In the genomic region with DNA sequence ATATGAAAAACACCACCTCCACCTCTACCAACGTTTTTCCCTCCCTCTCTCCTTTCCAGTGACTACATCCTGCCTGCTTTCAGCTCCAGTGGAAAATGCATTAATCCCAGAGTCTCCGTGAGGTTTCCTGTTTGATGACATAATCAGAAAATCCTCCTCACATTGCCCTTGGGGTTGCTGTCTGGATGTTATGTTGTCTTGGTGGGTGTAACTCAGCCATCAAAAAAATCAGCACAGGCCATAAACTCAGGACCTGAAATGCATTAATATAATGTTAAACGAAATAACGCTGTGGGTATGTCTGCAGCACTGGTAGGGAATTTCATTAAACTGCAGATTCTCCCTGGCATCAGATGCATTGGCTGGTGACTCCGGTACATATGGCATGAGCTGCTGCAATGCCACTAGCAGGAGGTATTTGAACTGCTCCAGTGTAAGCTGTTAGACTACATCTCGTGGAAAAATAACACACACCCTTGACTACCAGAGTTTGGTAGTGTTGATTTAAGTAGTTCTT, we compare ENCODE assay signal across 14 cellular contexts.
A peak's percentile ranks its signal among the peaks of the same experiment; 100 is the strongest.
DNase-seq lines count a peak whose midpoint lies in the region; ATAC-seq, FAIRE-seq and TF ChIP-seq lines count a peak whose summit lies in the region.
"Had no signal": no experiment of that assay in that cellular context is flagged by ENCODE, and none has a peak within 500 bp of the region (broad histone marks: within the 10 kb centered on the region; RNA-seq: fewer than 3 reads in every experiment).

No MANE protein-coding gene starts in this region.

- H3K27me3 ChIP-seq in heart left ventricle (no peaks in the 10 kb centered on the region), right atrium auricular region (no peaks in the 10 kb centered on the region), SJSA1 (replicated peaks) (no peaks in the 10 kb centered on the region), pancreas (no peaks in the 10 kb centered on the region)

- no peaks in the 10 kb centered on the region for H3K9me3 ChIP-seq in heart left ventricle
- no peaks in the 10 kb centered on the region for H3K9me3 ChIP-seq in right atrium auricular region
- no peaks in the 10 kb centered on the region for H3K9me3 ChIP-seq in SJSA1 (replicated peaks)
- no peaks in the 10 kb centered on the region for H3K9me3 ChIP-seq in pancreas

- no peak overlapping the region for H3K4me3 ChIP-seq in heart left ventricle
- H3K4me3 ChIP-seq in right atrium auricular region: no peak overlapping the region
- no peak overlapping the region for H3K4me3 ChIP-seq in SJSA1
- H3K4me3 ChIP-seq in pancreas: no peak overlapping the region

- no peak for TF ChIP-seq POLR2A in heart left ventricle (IDR thresholded peaks at IDR 0.05)

- H3K4me1 ChIP-seq in heart left ventricle: peaks cover 0 to 47% (median 25%) of the 10 kb centered on the region in 12 donors
- H3K4me1 ChIP-seq in right atrium auricular region: peaks cover 0 to 40% of the 10 kb centered on the region in 2 donors
- peaks cover 29% of the 10 kb centered on the region for H3K4me1 ChIP-seq in SJSA1 (replicated peaks)
- no peaks in the 10 kb centered on the region for H3K4me1 ChIP-seq in pancreas

- intact Hi-C loops in heart left ventricle (cut with DNase I): no loop called here
- intact Hi-C loops in pancreas (cut with DNase I): no loop called here

- H3K36me3 ChIP-seq in heart left ventricle (no peaks in the 10 kb centered on the region), right atrium auricular region (no peaks in the 10 kb centered on the region), SJSA1 (no peaks in the 10 kb centered on the region), pancreas (no peaks in the 10 kb centered on the region)

- DNase-seq in heart left ventricle (peak in 1 of 5 donors; percentile 25), right atrium auricular region (ENCODE audit: low spot score) (no peak), SJSA1 (ENCODE audit: low read depth in 1 of 2, low spot score in 2 of 2) (peak in 1 of 2 experiments; percentile 54), hepatic stellate cell (ENCODE audit: low spot score) (peak; percentile 45), urothelium cell line (ENCODE audit: low spot score) (peak; percentile 35), pancreas (no peak)
- DNase-seq: hypothalamus; occipital lobe; RPMI8226; stimulated activated CD8-positive, alpha-beta memory T cell treated with anti-CD3 and anti-CD28 coated beads, Interleukin-4, amount 100 ng/mL, for 48 hours had no signal

- FAIRE-seq in urothelium cell line (lab: Jason Lieb, UNC) (peak; percentile 61), pancreas (lab: Jason Lieb, UNC) (no peak)

- peak overlapping the region in 9 of 12 donors; percentile 3 to 55 (median 28) for H3K27ac ChIP-seq in heart left ventricle
- H3K27ac ChIP-seq in right atrium auricular region: peak overlapping the region in 1 of 2 donors; percentile 20
- H3K27ac ChIP-seq in SJSA1: peak overlapping the region; percentile 19
- H3K27ac ChIP-seq in pancreas: no peak overlapping the region
- H3K27ac ChIP-seq: C4-2B, KMS-11 had no signal

- WGBS in heart left ventricle, 4 donors: 49 to 55% (median 51%) methylated on average over 6 of the region's 6 CpGs
- 61 to 64% methylated on average over 6 of the region's 6 CpGs for WGBS in pancreas, 2 donors

- ATAC-seq in heart left ventricle (peak in 2 of 4 donors; percentile 70 to 83), pancreas (no peak), GM19467 (IDR thresholded peaks at IDR 0.05; ENCODE audit: unreplicated experiment) (no peak), HG02885 (IDR thresholded peaks at IDR 0.05; ENCODE audit: poor library complexity, unreplicated experiment) (no peak)

- TF ChIP-seq CTCF in heart left ventricle (IDR thresholded peaks at IDR 0.05) (no peak), right atrium auricular region (IDR thresholded peaks at IDR 0.05) (no peak), pancreas (IDR thresholded peaks at IDR 0.05) (no peak)

Comparison
In these comparisons a context has a peak if more than half of its experiments do, and no peak if none do; other contexts are left out.
1. DNase-seq: peak in hepatic stellate cell (single experiment) and urothelium cell line (single experiment); none in right atrium auricular region (single experiment) and pancreas (0 of 6).
2. H3K27ac ChIP-seq: peak in heart left ventricle (9 of 12) and SJSA1 (single experiment); none in pancreas (0 of 4).